In genomic region chr7:94057955-94058354, GRCh38 we compare ENCODE assay signal across 1 cellular context.
TF ChIP-seq lines count a peak whose summit lies in the region.

No MANE protein-coding gene starts in this region.

TF ChIP-seq in IMR-90, 13 proteins besides CTCF, POLR2A, EP300 and RAD21 (continued from another document):
- no peak for TF ChIP-seq CHD1 (IDR thresholded peaks at IDR 0.05; ENCODE audit: low read depth, low read length)
